In genomic region chr6:168190646-168191443, GRCh38 we compare ENCODE assay signal across 14 cellular contexts.
"Had no signal": no experiment of that assay in that cellular context is flagged by ENCODE, and none has a peak within 500 bp of the region (broad histone marks: within the 10 kb centered on the region; RNA-seq: fewer than 3 reads in every experiment).

No MANE protein-coding gene starts in this region.

- H3K27ac ChIP-seq: body of pancreas, epithelial cell of prostate had no signal

- H3K27ac Mint-ChIP-seq: activated CD4-positive, alpha-beta memory T cell treated with anti-CD3 and anti-CD28 coated beads, Interleukin-2, amount 10 ng/mL, durations not matched to agents 7 days and 5 days; activated CD4-positive, alpha-beta T cell treated with anti-CD3 and anti-CD28 coated beads for 36 hours; activated naive CD8-positive, alpha-beta T cell treated with anti-CD3 and anti-CD28 coated beads for 36 hours; dendritic cell treated with granulocyte-macrophage colony-stimulating factor and Interleukin-4, amounts not matched to agents 40 ng/mL and 50 ng/mL, for 4 days; effector memory CD8-positive, alpha-beta T cell; stimulated activated naive CD8-positive, alpha-beta T cell treated with anti-CD3 and anti-CD28 coated beads, Interleukin-15, Interleukin-2, amounts not matched to agents 100 ng/mL and 50 ng/mL, for 24 hours had no signal

- ATAC-seq: activated CD4-positive, alpha-beta T cell treated with anti-CD3 and anti-CD28 coated beads for 36 hours; body of pancreas; effector memory CD8-positive, alpha-beta T cell had no signal

- H3K4me3 ChIP-seq: body of pancreas had no signal

- H3K36me3 Mint-ChIP-seq: activated naive CD8-positive, alpha-beta T cell treated with anti-CD3 and anti-CD28 coated beads for 36 hours had no signal

- DNase-seq: activated CD4-positive, alpha-beta memory T cell treated with anti-CD3 and anti-CD28 coated beads, Interleukin-2, amount 10 ng/mL, durations not matched to agents 7 days and 5 days; activated CD4-positive, alpha-beta T cell treated with anti-CD3 and anti-CD28 coated beads for 36 hours; activated CD8-positive, alpha-beta memory T cell treated with anti-CD3 and anti-CD28 coated beads, Interleukin-2, amount 50 U/mL, for 4 hours; activated naive CD8-positive, alpha-beta T cell treated with anti-CD3 and anti-CD28 coated beads for 36 hours; activated T-cell treated with anti-CD3 and anti-CD28 coated beads, Interleukin-2, amount 50 U/mL, for 48 hours; amygdala; body of pancreas; effector memory CD8-positive, alpha-beta T cell; foreskin melanocyte; T-helper 2 cell had no signal

- H3K4me3 Mint-ChIP-seq: activated CD4-positive, alpha-beta memory T cell treated with anti-CD3 and anti-CD28 coated beads, Interleukin-2, amount 10 ng/mL, durations not matched to agents 7 days and 5 days; activated CD4-positive, alpha-beta T cell treated with anti-CD3 and anti-CD28 coated beads for 36 hours; activated naive CD8-positive, alpha-beta T cell treated with anti-CD3 and anti-CD28 coated beads for 36 hours; central memory CD8-positive, alpha-beta T cell; dendritic cell treated with granulocyte-macrophage colony-stimulating factor and Interleukin-4, amounts not matched to agents 40 ng/mL and 50 ng/mL, for 4 days; effector memory CD8-positive, alpha-beta T cell; stimulated activated naive CD8-positive, alpha-beta T cell treated with anti-CD3 and anti-CD28 coated beads, Interleukin-15, Interleukin-2, amounts not matched to agents 100 ng/mL and 50 ng/mL, for 24 hours had no signal

- H3K9me3 Mint-ChIP-seq: activated CD4-positive, alpha-beta memory T cell treated with anti-CD3 and anti-CD28 coated beads, Interleukin-2, amount 10 ng/mL, durations not matched to agents 7 days and 5 days; activated naive CD8-positive, alpha-beta T cell treated with anti-CD3 and anti-CD28 coated beads for 36 hours; central memory CD8-positive, alpha-beta T cell; dendritic cell treated with granulocyte-macrophage colony-stimulating factor and Interleukin-4, amounts not matched to agents 40 ng/mL and 50 ng/mL, for 4 days; effector memory CD8-positive, alpha-beta T cell; stimulated activated naive CD8-positive, alpha-beta T cell treated with anti-CD3 and anti-CD28 coated beads, Interleukin-15, Interleukin-2, amounts not matched to agents 100 ng/mL and 50 ng/mL, for 24 hours had no signal

- H3K27me3 Mint-ChIP-seq: activated CD4-positive, alpha-beta memory T cell treated with anti-CD3 and anti-CD28 coated beads, Interleukin-2, amount 10 ng/mL, durations not matched to agents 7 days and 5 days; dendritic cell treated with granulocyte-macrophage colony-stimulating factor and Interleukin-4, amounts not matched to agents 40 ng/mL and 50 ng/mL, for 4 days; stimulated activated naive CD8-positive, alpha-beta T cell treated with anti-CD3 and anti-CD28 coated beads, Interleukin-15, Interleukin-2, amounts not matched to agents 100 ng/mL and 50 ng/mL, for 24 hours had no signal

- H3K9me3 ChIP-seq: body of pancreas had no signal

- H3K4me1 Mint-ChIP-seq: activated CD4-positive, alpha-beta memory T cell treated with anti-CD3 and anti-CD28 coated beads, Interleukin-2, amount 10 ng/mL, durations not matched to agents 7 days and 5 days; activated CD4-positive, alpha-beta T cell treated with anti-CD3 and anti-CD28 coated beads for 36 hours; activated naive CD8-positive, alpha-beta T cell treated with anti-CD3 and anti-CD28 coated beads for 36 hours had no signal
